1 cellular context compared by ENCODE assay signal in genomic region chr2:217068677-217069250, GRCh38.
TF ChIP-seq lines count a peak whose summit lies in the region.

No MANE protein-coding gene starts in this region.

TF ChIP-seq in HepG2, 621 proteins besides CTCF, POLR2A, EP300 and RAD21 (continued from another document):
- TF ChIP-seq GMEB1 (CRISPR knock-in tag; IDR thresholded peaks at IDR 0.05; ENCODE audit: borderline replicate concordance): no peak
- no peak for TF ChIP-seq NFIB (CRISPR knock-in tag; IDR thresholded peaks at IDR 0.05; ENCODE audit: borderline replicate concordance)
- peak; percentile 38; the same call in 1 of the 2 replicates for TF ChIP-seq MNT (IDR thresholded peaks at IDR 0.05)
TF ChIP-seq in HepG2: peak in this region for 5.
